11 cellular contexts compared by ENCODE assay signal in genomic region chr21:26835027-26835713, GRCh38. TPM values are rescaled to one million over a fixed set of nuclear protein-coding genes. Genes with fewer than 3 reads are reported as not detected.
A peak's percentile ranks its signal among the peaks of the same experiment; 100 is the strongest.
DNase-seq lines count a peak whose midpoint lies in the region; ATAC-seq and TF ChIP-seq lines count a peak whose summit lies in the region.
"Had no signal": no experiment of that assay in that cellular context is flagged by ENCODE, and none has a peak within 500 bp of the region (broad histone marks: within the 10 kb centered on the region; RNA-seq: fewer than 3 reads in every experiment).

No MANE protein-coding gene starts in this region.

- no peak overlapping the region for H3K4me3 Mint-ChIP-seq in nephron progenitor cell

- no peak for ATAC-seq in HG03175 (IDR thresholded peaks at IDR 0.05; ENCODE audit: unreplicated experiment)

- no peaks in the 10 kb centered on the region for H3K27me3 Mint-ChIP-seq in nephron progenitor cell (ENCODE audit: low read depth, poor library complexity)

- H3K36me3 Mint-ChIP-seq in nephron progenitor cell (ENCODE audit: low read depth), result peaks cover 43% of the 10 kb centered on the region

- peak overlapping the region; percentile 24 for H3K27ac Mint-ChIP-seq in nephron progenitor cell

- DNase-seq in GM03348 (ENCODE audit: low spot score) (peak; percentile 37), epithelial cell of proximal tubule (ENCODE audit: low read depth) (peak; percentile 70), nephron progenitor cell (no peak), RKO (ENCODE audit: low spot score) (no peak), NCI-H1105 (lab: John Stamatoyannopoulos, UW) (no peak), DMS 273 treated with DMSO at 0.1 percent for 48 hours (lab: John Stamatoyannopoulos, UW) (no peak)
- DNase-seq: MM.1S; NCI-H510A treated with DMSO at 0.1 percent for 48 hours; stimulated activated naive CD4-positive, alpha-beta T cell had no signal

- peaks cover 17% of the 10 kb centered on the region for H3K4me1 Mint-ChIP-seq in nephron progenitor cell

- peak; percentile 7 for TF ChIP-seq CTCF in epithelial cell of proximal tubule (conservative IDR thresholded peaks at IDR 0.05; ENCODE audit: low read depth, low read length)
- TF ChIP-seq CTCF in nephron progenitor cell (IDR thresholded peaks at IDR 0.05), result no peak

- H3K4me3 ChIP-seq in epithelial cell of proximal tubule (ENCODE audit: low read depth, low read length), result no peak overlapping the region

- no peaks in the 10 kb centered on the region for H3K9me3 Mint-ChIP-seq in nephron progenitor cell

TF ChIP-seq in PFSK-1, 5 proteins besides CTCF, POLR2A, EP300 and RAD21:
- TF ChIP-seq POLR2AphosphoS5 (IDR thresholded peaks at IDR 0.05; ENCODE audit: low read depth, low read length) (peak; percentile 43; the same call in 1 of the 2 replicates), TAF1 (IDR thresholded peaks at IDR 0.05; ENCODE audit: borderline replicate concordance, insufficient read depth, low read length) (no peak)

RNA-seq across cellular contexts. Expression of gene ADAMTS1, which starts 10.0 kb away (rescaled TPM):
- 44.0 TPM for polyA plus RNA-seq in PFSK-1 (2012; ENCODE audit: insufficient read length, low read depth)
- total RNA-seq in epithelial cell of proximal tubule, result 38.4 and 55.6 TPM in 2 replicates

Comparison
In these comparisons a context has a peak if more than half of its experiments do, and no peak if none do; other contexts are left out.
1. DNase-seq: peak in GM03348 (single experiment) and epithelial cell of proximal tubule (single experiment); none in nephron progenitor cell (single experiment), RKO (single experiment), NCI-H1105 (single experiment) and DMS 273 treated with DMSO at 0.1 percent for 48 hours (single experiment).